17 cellular contexts compared by ENCODE assay signal in genomic region chr2:143183804-143184463, GRCh38. TPM values are rescaled to one million over a fixed set of nuclear protein-coding genes. Genes with fewer than 3 reads are reported as not detected.
DNase-seq lines count a peak whose midpoint lies in the region; ATAC-seq, FAIRE-seq and TF ChIP-seq lines count a peak whose summit lies in the region.
"Had no signal": no experiment of that assay in that cellular context is flagged by ENCODE, and none has a peak within 500 bp of the region (broad histone marks: within the 10 kb centered on the region; RNA-seq: fewer than 3 reads in every experiment).

No MANE protein-coding gene starts in this region.

- TF ChIP-seq EP300 in SK-N-SH (IDR thresholded peaks at IDR 0.05; ENCODE audit: borderline replicate concordance in 1 of 2, low read depth in 1 of 2, low read length in 1 of 2): no peak

- no peaks in the 10 kb centered on the region for H4K20me1 ChIP-seq in SK-N-SH (ENCODE audit: insufficient read depth)

- H3K9me3 ChIP-seq in lower lobe of right lung (peaks cover 7% of the 10 kb centered on the region), SK-N-SH (no peaks in the 10 kb centered on the region)
- H3K9me3 ChIP-seq: ovary had no signal

- TF ChIP-seq CTCF in GM13976 (IDR thresholded peaks at IDR 0.05; ENCODE audit: borderline replicate concordance, control extremely low read depth, extremely low read depth, insufficient read depth, missing control alignments) (no peak), lower lobe of right lung (IDR thresholded peaks at IDR 0.05) (no peak), SK-N-SH (IDR thresholded peaks at IDR 0.05) (no peak)

- H3K4me3 ChIP-seq in lower lobe of right lung: no peak overlapping the region
- no peak overlapping the region for H3K4me3 ChIP-seq in SK-N-SH (ENCODE audit: low read depth in 2 of 2, low read length in 1 of 2)
- H3K4me3 ChIP-seq: esophagus muscularis mucosa, ovary had no signal

- H3K36me3 ChIP-seq in lower lobe of right lung (no peaks in the 10 kb centered on the region), SK-N-SH (replicated peaks in 1 of 2; ENCODE audit: control insufficient read depth in 1 of 2, insufficient read depth in 2 of 2, low read length in 1 of 2) (no peaks in the 10 kb centered on the region)
- H3K36me3 ChIP-seq: esophagus muscularis mucosa, ovary had no signal

- H3K27me3 ChIP-seq in lower lobe of right lung (ENCODE audit: low read depth): no peaks in the 10 kb centered on the region
- no peaks in the 10 kb centered on the region for H3K27me3 ChIP-seq in SK-N-SH (ENCODE audit: insufficient read depth)
- H3K27me3 ChIP-seq: esophagus muscularis mucosa, ovary had no signal

- intact Hi-C loops in lower lobe of right lung (cut with DNase I): no loop called here

- ATAC-seq in HG02763 (IDR thresholded peaks at IDR 0.05; ENCODE audit: unreplicated experiment) (peak; percentile 66), lower lobe of right lung (no peak)
- ATAC-seq: stimulated activated naive CD8-positive, alpha-beta T cell treated with anti-CD3 and anti-CD28 coated beads, Interleukin-15, amount 100 ng/mL, for 72 hours had no signal

- no peaks in the 10 kb centered on the region for H3K79me2 ChIP-seq in SK-N-SH (ENCODE audit: insufficient read depth)

- in situ Hi-C loops in GM13976 (cut with MboI; ENCODE audit: low sequenced_read_pairs, unreplicated experiment): no loop called here

- no peaks in the 10 kb centered on the region for H3F3A ChIP-seq in SK-N-SH (replicated peaks; ENCODE audit: insufficient read depth)

- no peak for TF ChIP-seq RAD21 in SK-N-SH (IDR thresholded peaks at IDR 0.05; ENCODE audit: low read length)

- 58% methylated on average over 5 of the region's 5 CpGs for WGBS in SK-N-SH (ENCODE audit: low lambda C conversion rate)

- POLR2A ChIA-PET in SK-N-SH (lab: Yijun Ruan, JAX): no interaction called here

- H3K9ac ChIP-seq in SK-N-SH: no peak overlapping the region

- no peaks in the 10 kb centered on the region for H3K9me2 ChIP-seq in SK-N-SH

- H2AFZ ChIP-seq in SK-N-SH (ENCODE audit: low read depth): no peak overlapping the region

- no peak overlapping the region for H3K4me2 ChIP-seq in SK-N-SH

- H3K4me1 ChIP-seq in lower lobe of right lung: no peaks in the 10 kb centered on the region
- no peaks in the 10 kb centered on the region for H3K4me1 ChIP-seq in SK-N-SH (ENCODE audit: control insufficient read depth in 1 of 2, insufficient read depth in 2 of 2, low read depth in 1 of 2, low read length in 1 of 2)
- H3K4me1 ChIP-seq: esophagus muscularis mucosa had no signal

- FAIRE-seq in GM19239 (lab: Jason Lieb, UNC) (peak; percentile 76), HTR-8/SVneo (lab: Jason Lieb, UNC) (peak; percentile 49)

- DNase-seq in GM13976 (ENCODE audit: low spot score): peak; percentile 21
- no peak for DNase-seq in GM19239 (ENCODE audit: insufficient read length, low spot score)
- DNase-seq in HTR-8/SVneo (ENCODE audit: insufficient read length, low spot score): no peak
- no peak for DNase-seq in AG08396 (ENCODE audit: low spot score)
- DNase-seq in activated T-cell treated with anti-CD3 and anti-CD28 coated beads, Interleukin-2, amount 50 U/mL, for 48 hours: no peak
- DNase-seq in lower lobe of right lung: no peak
- no peak for DNase-seq in SK-N-SH
- DNase-seq: caudate nucleus; IMR-90; NCI-H1417; NCI-H526; ovary; SHP77 treated with DMSO at 0.1 percent for 48 hours; stimulated activated naive CD8-positive, alpha-beta T cell treated with anti-CD3 and anti-CD28 coated beads, Interleukin-15, amount 100 ng/mL, for 72 hours had no signal

- CTCF ChIA-PET in SK-N-SH (lab: Yijun Ruan, JAX): interaction anchor here (1.7 to 1.8 kb wide), 3 partner anchors 21 to 75 kb away, joined by 3 to 5 read pairs (median 4); no protein-coding TSS in a partner anchor

- H3K27ac ChIP-seq in lower lobe of right lung: no peak overlapping the region
- H3K27ac ChIP-seq in SK-N-SH (ENCODE audit: low read depth in 2 of 2, low read length in 1 of 2): no peak overlapping the region
- H3K27ac ChIP-seq: esophagus muscularis mucosa, ovary had no signal

TF ChIP-seq in SK-N-SH, 30 proteins besides CTCF, POLR2A, EP300 and RAD21:
- no peak for TF ChIP-seq MXI1 (IDR thresholded peaks at IDR 0.05; ENCODE audit: low read depth, low read length)
- TF ChIP-seq POLR2AphosphoS5 (IDR thresholded peaks at IDR 0.05; ENCODE audit: low read depth, low read length): no peak

RNA-seq across cellular contexts. Expression of gene ARHGAP15, which starts 54.7 kb away (rescaled TPM):
- 18.5 TPM for total RNA-seq in lower lobe of right lung
- not detected in 2 replicates for polyA plus RNA-seq in SK-N-SH (2012; rRNA removed)
- polyA plus RNA-seq in SK-N-SH (2012; cell fraction: cytosol; rRNA removed): 0.01 TPM in 1 of 2 replicates, not detected in the other
- polyA plus RNA-seq in SK-N-SH (2012; cell fraction: nucleus; rRNA removed): not detected in 2 replicates
- total RNA-seq: IMR-90, lung microvascular endothelial cell had no signal
- polyA plus RNA-seq: IMR-90 had no signal
